In the genomic region with DNA sequence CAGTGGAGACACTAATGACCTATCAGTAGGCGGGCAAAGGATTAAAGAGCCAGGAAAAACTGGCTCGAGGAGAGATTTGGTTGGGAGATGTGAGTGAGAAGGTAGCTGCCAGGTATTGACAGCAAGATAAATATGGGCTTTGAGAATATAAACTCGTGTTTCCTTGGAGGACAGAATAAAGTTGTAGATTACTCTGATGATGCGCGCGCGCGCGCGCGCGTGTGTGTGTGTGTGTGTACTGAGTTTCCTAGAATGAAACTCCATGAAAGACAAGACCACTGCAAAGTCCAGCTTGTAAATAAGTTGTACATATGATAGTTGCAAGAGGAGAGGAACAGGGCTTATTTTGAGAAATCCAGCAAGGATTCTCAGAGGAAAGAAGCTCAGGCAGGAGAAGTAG, we compare ENCODE assay signal across 1 cellular context.
A peak's percentile ranks its signal among the peaks of the same experiment; 100 is the strongest.
TF ChIP-seq lines count a peak whose summit lies in the region.

No MANE protein-coding gene starts in this region.

TF ChIP-seq in K562, 482 proteins besides CTCF, POLR2A, EP300 and RAD21:
- peak in 1 of 2 experiments; percentile 51; a peak in 2 of 4 replicates for TF ChIP-seq NRF1 (conservative IDR thresholded peaks at IDR 0.05 in 1 of 2, IDR thresholded peaks at IDR 0.05 in 1 of 2)
- TF ChIP-seq ZBTB40 (IDR thresholded peaks at IDR 0.05) = peak; percentile 71
- TF ChIP-seq ZBTB40 (CRISPR knock-in tag; IDR thresholded peaks at IDR 0.05) = no peak
- 0 out of 2 replicates have a peak, but pooled peaks have one; percentile 18 for TF ChIP-seq MBD1 (CRISPR knock-in tag; IDR thresholded peaks at IDR 0.05)
- no peak for TF ChIP-seq RBM22 (IDR thresholded peaks at IDR 0.05; ENCODE audit: low read depth, low read length, poor library complexity, severe bottlenecking)
- TF ChIP-seq KLF6 (CRISPR knock-in tag; IDR thresholded peaks at IDR 0.05; ENCODE audit: borderline replicate concordance) = no peak
- no peak for TF ChIP-seq ZHX1 (conservative IDR thresholded peaks at IDR 0.05; ENCODE audit: low read length)
